1 cellular context compared by ENCODE assay signal in genomic region chr2:169818241-169818640, GRCh38.
TF ChIP-seq lines count a peak whose summit lies in the region.

No MANE protein-coding gene starts in this region.

TF ChIP-seq in HepG2, 621 proteins besides CTCF, POLR2A, EP300 and RAD21:
- TF ChIP-seq SMARCC2 (IDR thresholded peaks at IDR 0.05) (no peak), PLSCR1 (CRISPR knock-in tag; IDR thresholded peaks at IDR 0.05; ENCODE audit: borderline replicate concordance) (no peak), RBFOX2 (IDR thresholded peaks at IDR 0.05; ENCODE audit: low read depth, low read length) (0 out of 2 replicates have a peak, but pooled peaks have one; percentile 31)
